In the genomic region with DNA sequence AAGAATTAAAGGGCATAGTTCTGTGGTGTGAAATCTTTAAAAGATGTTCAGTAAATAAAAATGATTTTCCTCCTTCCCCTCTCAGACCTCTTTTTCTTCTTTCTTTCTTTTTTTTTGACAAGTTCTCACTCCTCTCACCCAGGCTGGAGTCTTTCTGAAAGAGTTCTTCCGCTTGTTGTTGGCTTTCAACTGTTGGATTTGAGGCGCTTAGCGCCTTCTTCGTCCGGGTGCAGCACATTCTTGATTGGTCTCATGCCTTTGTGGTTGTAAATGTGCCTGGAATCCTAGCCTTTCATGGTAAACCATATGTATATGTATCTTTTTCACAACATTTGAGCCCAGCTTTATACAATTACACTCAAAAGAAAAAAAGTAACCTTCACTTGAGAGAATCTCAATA, we compare ENCODE assay signal across 8 cellular contexts. TPM values are rescaled to one million over a fixed set of nuclear protein-coding genes. Genes with fewer than 3 reads are reported as not detected.
A peak's percentile ranks its signal among the peaks of the same experiment; 100 is the strongest.
DNase-seq lines count a peak whose midpoint lies in the region; ATAC-seq and TF ChIP-seq lines count a peak whose summit lies in the region.

No MANE protein-coding gene starts in this region.

- peaks cover 78% of the 10 kb centered on the region for H3K36me3 ChIP-seq in DOHH2 (ENCODE audit: control insufficient read depth, low read length)
- peaks cover 4% of the 10 kb centered on the region for H3K36me3 ChIP-seq in ectodermal cell (ENCODE audit: control insufficient read depth, insufficient read depth, low read length)
- no peaks in the 10 kb centered on the region for H3K36me3 ChIP-seq in osteoblast (ENCODE audit: insufficient read depth, low read length)
- H3K36me3 ChIP-seq in body of pancreas (replicated peaks in 1 of 2; ENCODE audit: insufficient read depth in 1 of 2, low read depth in 2 of 2), result no peaks in the 10 kb centered on the region

- no peaks in the 10 kb centered on the region for H3K27me3 ChIP-seq in DOHH2 (ENCODE audit: control insufficient read depth, low read length)
- H3K27me3 ChIP-seq in ectodermal cell (ENCODE audit: control insufficient read depth, insufficient read depth, low read length, poor library complexity, severe bottlenecking), result no peaks in the 10 kb centered on the region
- no peaks in the 10 kb centered on the region for H3K27me3 ChIP-seq in osteoblast (ENCODE audit: insufficient read depth, low read length)
- H3K27me3 ChIP-seq in body of pancreas, result no peaks in the 10 kb centered on the region

- DNase-seq in NAMALWA (ENCODE audit: low spot score), result peak; percentile 61
- no peak for DNase-seq in osteoblast (ENCODE audit: insufficient read length, low spot score, missing footprints)
- no peak for DNase-seq in body of pancreas
- DNase-seq in NCI-H2029 (lab: John Stamatoyannopoulos, UW), result no peak
- DNase-seq in iPS-NIHi7 (ENCODE audit: extremely low spot score), result no peak

- no peaks in the 10 kb centered on the region for H3K9me2 ChIP-seq in DOHH2 (replicated peaks; ENCODE audit: control insufficient read depth, low read length)

- intact Hi-C loops in body of pancreas (cut with DNase I), result no loop called here

- peak overlapping the region; percentile 59 for H3K27ac ChIP-seq in DOHH2 (ENCODE audit: low read depth, low read length)
- H3K27ac ChIP-seq in ectodermal cell (ENCODE audit: insufficient read depth, low read depth, low read length, poor library complexity, severe bottlenecking), result no peak overlapping the region
- peak overlapping the region; percentile 92 for H3K27ac ChIP-seq in osteoblast (ENCODE audit: low read depth, low read length)
- H3K27ac ChIP-seq in body of pancreas, result no peak overlapping the region

- peaks cover 88% of the 10 kb centered on the region for H3K79me2 ChIP-seq in DOHH2 (ENCODE audit: control insufficient read depth, low read length)
- peaks cover 25% of the 10 kb centered on the region for H3K79me2 ChIP-seq in osteoblast (ENCODE audit: insufficient read depth, low read length)

- H4K20me1 ChIP-seq in DOHH2 (ENCODE audit: control insufficient read depth, insufficient read depth, low read depth, low read length) (no peaks in the 10 kb centered on the region), osteoblast (ENCODE audit: insufficient read depth, low read length) (no peaks in the 10 kb centered on the region)

- H3K4me1 ChIP-seq in DOHH2 (ENCODE audit: control insufficient read depth, low read length) (peaks cover 52% of the 10 kb centered on the region), ectodermal cell (ENCODE audit: control insufficient read depth, insufficient read depth, low read length) (no peaks in the 10 kb centered on the region), osteoblast (ENCODE audit: insufficient read depth, low read length) (peaks cover 9% of the 10 kb centered on the region), body of pancreas (peaks cover 15% of the 10 kb centered on the region)

- H3K4me2 ChIP-seq in DOHH2 (ENCODE audit: low read length) (peak overlapping the region; percentile 96), osteoblast (ENCODE audit: insufficient read depth, low read length) (peak overlapping the region; percentile 87)

- no peak for TF ChIP-seq POLR2A in body of pancreas (IDR thresholded peaks at IDR 0.05)

- ATAC-seq in body of pancreas (no peak), HG03097 (IDR thresholded peaks at IDR 0.05; ENCODE audit: low FRiP score, unreplicated experiment) (no peak)

- H3F3A ChIP-seq in DOHH2 (ENCODE audit: control insufficient read depth, insufficient read depth), result no peaks in the 10 kb centered on the region

- peak overlapping the region; percentile 95 for H3K4me3 ChIP-seq in DOHH2 (ENCODE audit: low read length)
- peak overlapping the region; percentile 96 for H3K4me3 ChIP-seq in ectodermal cell (ENCODE audit: insufficient read depth, low read depth, low read length)
- peak overlapping the region; percentile 98 for H3K4me3 ChIP-seq in osteoblast (ENCODE audit: insufficient read depth, low read length)
- no peak overlapping the region for H3K4me3 ChIP-seq in body of pancreas

- WGBS in ectodermal cell, 2 experiments, result 7 to 38% methylated on average over 5 of the region's 5 CpGs
- WGBS in body of pancreas, 2 donors, result 4 to 20% methylated on average over 5 of the region's 5 CpGs

- no peaks in the 10 kb centered on the region for H3K9me3 ChIP-seq in DOHH2 (ENCODE audit: control insufficient read depth, insufficient read depth, low read length)
- H3K9me3 ChIP-seq in ectodermal cell (ENCODE audit: control insufficient read depth, low read length), result no peaks in the 10 kb centered on the region
- H3K9me3 ChIP-seq in osteoblast (ENCODE audit: low read depth, low read length), result no peaks in the 10 kb centered on the region
- no peaks in the 10 kb centered on the region for H3K9me3 ChIP-seq in body of pancreas

- TF ChIP-seq CTCF in DOHH2 (IDR thresholded peaks at IDR 0.05; ENCODE audit: low read depth, low read length, poor library complexity, severe bottlenecking) (no peak), osteoblast (IDR thresholded peaks at IDR 0.05; ENCODE audit: extremely low read depth, low read depth, low read length) (no peak), body of pancreas (IDR thresholded peaks at IDR 0.05) (no peak)

- H2AFZ ChIP-seq in osteoblast (ENCODE audit: low read length), result peak overlapping the region; percentile 100

RNA-seq across cellular contexts. Expression of gene METTL18, which starts 1.0 kb away (rescaled TPM):
- polyA plus RNA-seq in ectodermal cell (2013, experiment 1 of 4), result 13.4 TPM
- polyA plus RNA-seq in ectodermal cell (2013, experiment 2 of 4), result 15.2 TPM
- polyA plus RNA-seq in ectodermal cell (2013, experiment 3 of 4), result 14.6 TPM
- polyA plus RNA-seq in ectodermal cell (2013, experiment 4 of 4), result 12.7 TPM
- total RNA-seq in osteoblast, result 2.9 and 7.7 TPM in 2 replicates
- total RNA-seq in body of pancreas, result 1 to 10 TPM; 2.6 to 6.0 TPM

Comparison
In these comparisons a context has a peak if more than half of its experiments do, and no peak if none do; other contexts are left out.
1. H3K27ac ChIP-seq: peak in DOHH2 (single experiment) and osteoblast (single experiment); none in ectodermal cell (single experiment) and body of pancreas (0 of 4).
2. H3K4me3 ChIP-seq: peak in DOHH2 (single experiment), ectodermal cell (single experiment) and osteoblast (single experiment); none in body of pancreas (0 of 2).